ENCODE assay signal across 27 cellular contexts in the genomic region with DNA sequence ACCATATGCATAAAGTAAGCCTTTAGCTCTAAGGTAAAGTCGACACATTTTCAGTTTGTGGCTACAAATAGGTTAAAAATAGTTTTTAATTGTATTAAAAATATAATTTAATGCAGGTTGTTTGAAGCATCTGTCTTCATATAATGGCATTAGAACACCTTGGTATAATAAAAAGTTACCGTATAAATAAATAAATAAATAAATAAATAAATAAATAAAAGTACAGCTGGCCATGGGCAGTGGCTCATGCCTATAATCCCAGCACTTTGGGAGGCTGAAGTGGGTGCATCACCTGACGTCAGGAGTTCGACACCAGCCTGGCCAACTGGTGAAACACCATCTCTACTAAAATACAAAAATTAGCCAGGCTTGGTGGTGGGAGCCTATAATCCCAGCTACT.
"Had no signal": no experiment of that assay in that cellular context is flagged by ENCODE, and none has a peak within 500 bp of the region (broad histone marks: within the 10 kb centered on the region; RNA-seq: fewer than 3 reads in every experiment).

No MANE protein-coding gene starts in this region.

- H3K36me3 ChIP-seq: uterus had no signal

- H3K4me1 ChIP-seq: stomach, suprapubic skin, testis, thyroid gland, tibial artery, tibial nerve, transverse colon, upper lobe of left lung, upper lobe of right lung, uterus, vagina had no signal

- H3K27ac ChIP-seq: stomach, suprapubic skin, testis, thoracic aorta, thyroid gland, tibial artery, tibial nerve, transverse colon, upper lobe of left lung, upper lobe of right lung, uterus, vagina had no signal

- DNase-seq: stimulated activated CD4-positive, alpha-beta T cell treated with anti-CD3 and anti-CD28 coated beads, Interleukin-2, amount 100 ng/mL, for 48 hours; stimulated activated CD4-positive, alpha-beta T cell treated with anti-CD3 and anti-CD28 coated beads, Interleukin-4, amount 100 ng/mL, for 1 hour; stimulated activated CD4-positive, alpha-beta T cell treated with anti-CD3 and anti-CD28 coated beads, Interleukin-4, amount 100 ng/mL, for 24 hours; stimulated activated CD4-positive, alpha-beta T cell treated with anti-CD3 and anti-CD28 coated beads, Interleukin-4, amount 100 ng/mL, for 4 hours; stimulated activated CD8-positive, alpha-beta memory T cell treated with anti-CD3 and anti-CD28 coated beads, Interleukin-4, amount 100 ng/mL, for 48 hours; stimulated activated naive B cell treated with anti-CD40 and anti-IgM and Interleukin-4, amounts not matched to agents 10 μg/mL and 1 μg/mL and 100 μg/mL, for 72 hours; stimulated activated naive CD4-positive, alpha-beta T cell; stimulated activated naive CD4-positive, alpha-beta T cell treated with Interleukin-2 at 50 U/mL for 16 hours; stimulated activated naive CD8-positive, alpha-beta T cell treated with anti-CD3 and anti-CD28 coated beads, Interleukin-15, amount 100 ng/mL, for 72 hours; stimulated activated naive CD8-positive, alpha-beta T cell treated with anti-CD3 and anti-CD28 coated beads, Interleukin-15, Interleukin-2, amounts not matched to agents 100 U/mL and 50 U/mL, for 24 hours; stomach; substantia nigra; testis; thyroid gland; tibial artery; transverse colon; trophoblast cell; upper lobe of left lung; upper lobe of right lung; uterus had no signal

- ATAC-seq: stimulated activated effector memory CD8-positive, alpha-beta T cell treated with anti-CD3 and anti-CD28 coated beads, Interleukin-12 subunit alpha, Interleukin-12 subunit beta, amount 100 ng/mL, for 72 hours; stimulated activated memory B cell treated with anti-CD40 and anti-IgM and Interleukin-4, amounts not matched to agents 10 μg/mL and 1 μg/mL and 100 μg/mL, for 72 hours; stimulated activated naive B cell treated with anti-CD40 and anti-IgM and Interleukin-4, amounts not matched to agents 10 μg/mL and 1 μg/mL and 100 μg/mL, for 72 hours; stimulated activated naive CD8-positive, alpha-beta T cell treated with anti-CD3 and anti-CD28 coated beads, Interleukin-15, amount 100 ng/mL, for 72 hours; stimulated activated naive CD8-positive, alpha-beta T cell treated with anti-CD3 and anti-CD28 coated beads, Interleukin-15, Interleukin-2, amounts not matched to agents 100 U/mL and 50 U/mL, for 24 hours; upper lobe of right lung had no signal

- H3K4me3 ChIP-seq: stomach, suprapubic skin, testis, thoracic aorta, thyroid gland, tibial artery, tibial nerve, transverse colon, upper lobe of left lung, upper lobe of right lung, uterus, vagina had no signal

- H3K9me3 ChIP-seq: stomach, suprapubic skin, testis, thoracic aorta, thyroid gland, tibial artery, tibial nerve, transverse colon, upper lobe of left lung, upper lobe of right lung, uterus, vagina had no signal

- FAIRE-seq: urothelium cell line had no signal
